In the genomic region with DNA sequence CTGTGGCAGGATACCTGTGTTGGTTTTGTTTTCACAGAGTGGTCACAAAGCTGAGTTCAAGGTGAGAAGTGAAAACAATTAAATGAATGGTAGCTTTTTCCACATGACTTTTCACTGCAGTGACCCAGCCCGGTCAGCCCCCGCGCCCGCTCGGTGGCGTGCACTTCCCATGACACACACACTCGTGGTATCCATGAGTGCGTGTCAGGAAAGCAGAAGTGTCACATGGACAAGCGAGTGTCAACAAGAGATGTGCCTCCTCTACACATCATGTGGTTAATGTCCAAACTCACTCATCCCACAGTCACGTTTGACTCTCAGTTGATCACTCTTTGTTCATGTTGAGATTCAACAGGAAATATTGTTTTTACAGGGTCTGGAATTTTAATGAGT, we compare ENCODE assay signal across 8 cellular contexts.
DNase-seq lines count a peak whose midpoint lies in the region; ATAC-seq, FAIRE-seq and TF ChIP-seq lines count a peak whose summit lies in the region.

No MANE protein-coding gene starts in this region.

- H2AFZ ChIP-seq in IMR-90 (replicated peaks; ENCODE audit: low read length, poor library complexity) (peak overlapping the region; percentile 9), H9 (ENCODE audit: low read length) (no peak overlapping the region)

- H3K9me3 Mint-ChIP-seq in H9: peaks cover 9 to 10% of the 10 kb centered on the region in 2 experiments; a peak in 3 of 5 replicates
- no peaks in the 10 kb centered on the region for H3K9me3 Mint-ChIP-seq in glutamatergic neuron (ENCODE audit: unreplicated experiment)

- FAIRE-seq in kidney (lab: Jason Lieb, UNC) (no peak), D721Med (lab: Jason Lieb, UNC) (no peak)

- H3K56ac ChIP-seq in IMR-90 (ENCODE audit: extremely low read depth, insufficient read depth, low read length) (no peak overlapping the region), H9 (ENCODE audit: insufficient read length, low read depth, low read length) (no peak overlapping the region)

- H2BK20ac ChIP-seq in IMR-90 (ENCODE audit: low read depth, low read length) (0 out of 2 replicates have a peak overlapping the region, but pooled peaks have one; percentile 16), H9 (ENCODE audit: low read depth, low read length, poor library complexity, severe bottlenecking) (no peak overlapping the region)

- peaks cover 3% of the 10 kb centered on the region; the same call in 1 of the 2 replicates for H3K4me1 ChIP-seq in IMR-90 (ENCODE audit: control insufficient read depth, insufficient read depth, low read length)
- peaks cover 7 to 9% of the 10 kb centered on the region in 2 donors for H3K4me1 ChIP-seq in kidney (ENCODE audit: control insufficient read depth in 1 of 2, insufficient read depth in 1 of 2, low read depth in 1 of 2, low read length in 2 of 2)
- H3K4me1 ChIP-seq in H9 (ENCODE audit: insufficient read depth, low read length): no peaks in the 10 kb centered on the region

- no peaks in the 10 kb centered on the region for H3K27me3 ChIP-seq in IMR-90 (ENCODE audit: control insufficient read depth, insufficient read depth, low read length)
- no peaks in the 10 kb centered on the region for H3K27me3 ChIP-seq in H9 (ENCODE audit: insufficient read depth, low read length)

- H2BK5ac ChIP-seq in IMR-90 (ENCODE audit: low read depth, low read length, poor library complexity, severe bottlenecking) (no peak overlapping the region), H9 (ENCODE audit: insufficient read length, low read length) (no peak overlapping the region)

- H4K20me1 ChIP-seq in IMR-90 (ENCODE audit: insufficient read depth, low read length): no peaks in the 10 kb centered on the region
- H4K20me1 ChIP-seq in H9 (ENCODE audit: control insufficient read depth, insufficient read depth, insufficient read length): no peaks in the 10 kb centered on the region

- H3K9me3 ChIP-seq in IMR-90 (ENCODE audit: control insufficient read depth, insufficient read depth, low read length) (no peaks in the 10 kb centered on the region), kidney (ENCODE audit: control insufficient read depth in 1 of 2, low read length in 2 of 2) (no peaks in the 10 kb centered on the region), H9 (ENCODE audit: control insufficient read depth, low read depth, low read length) (no peaks in the 10 kb centered on the region)

- H3K9ac ChIP-seq in IMR-90 (ENCODE audit: low read depth, low read length) (no peak overlapping the region), kidney (ENCODE audit: low read length in 2 of 2) (peak overlapping the region in 1 of 2 donors; percentile 2), H9 (ENCODE audit: extremely low read depth, insufficient read length, low read length) (no peak overlapping the region)

- H4K5ac ChIP-seq in IMR-90 (ENCODE audit: low read depth, low read length) (no peak overlapping the region), H9 (ENCODE audit: insufficient read length, low read depth, low read length) (no peak overlapping the region)

- H3K27ac Mint-ChIP-seq in H9 (peak overlapping the region in 1 of 3 experiments; percentile 41; a peak in 1 of 7 replicates), glutamatergic neuron (ENCODE audit: unreplicated experiment) (no peak overlapping the region)

- DNase-seq in IMR-90 (peak; percentile 40), kidney (peak; percentile 83), D721Med (ENCODE audit: insufficient read length, low spot score) (no peak), H9 (no peak), glutamatergic neuron (no peak)
- no peak for DNase-seq in central memory CD4-positive, alpha-beta T cell

- H3K14ac ChIP-seq in IMR-90 (replicated peaks; ENCODE audit: low read depth, low read length) (no peak overlapping the region), H9 (ENCODE audit: insufficient read depth, low read length) (no peak overlapping the region)

- WGBS in IMR-90 (ENCODE audit: extremely low coverage in 2 of 2, insufficient read length in 1 of 2), 2 experiments: no CpG with 5 or more reads among the region's 10 CpGs
- WGBS in H9 (ENCODE audit: extremely low coverage, insufficient read length, low lambda C conversion rate): no CpG with 5 or more reads among the region's 10 CpGs

- H3K36me3 ChIP-seq in IMR-90 (ENCODE audit: control insufficient read depth, insufficient read depth, low read length) (no peaks in the 10 kb centered on the region), kidney (ENCODE audit: control insufficient read depth in 1 of 2, insufficient read depth in 2 of 2, low read length in 2 of 2) (no peaks in the 10 kb centered on the region)

- CTCF ChIA-PET in IMR-90 (lab: Yijun Ruan, JAX): no interaction called here

- H3K18ac ChIP-seq in IMR-90 (ENCODE audit: low read depth, low read length): no peak overlapping the region
- no peak overlapping the region for H3K18ac ChIP-seq in H9 (ENCODE audit: insufficient read length, low read depth, low read length)

- no peaks in the 10 kb centered on the region for H3K79me1 ChIP-seq in IMR-90 (ENCODE audit: low read depth in 1 of 2, low read length in 2 of 2)
- H3K79me1 ChIP-seq in H9 (ENCODE audit: insufficient read depth, low read depth, low read length, poor library complexity, severe bottlenecking): no peaks in the 10 kb centered on the region

- in situ Hi-C loops in IMR-90 (cut with MboI; ENCODE audit: low sequenced_read_pairs): no loop called here

- dilution Hi-C loops in IMR-90 (cut with HindIII; ENCODE audit: low sequenced_read_pairs, unreplicated experiment): no loop called here

- H3K36me3 Mint-ChIP-seq in H9 (ENCODE audit: insufficient read depth in 1 of 3, low read depth in 3 of 3) (peaks cover 0 to 10% (median 3%) of the 10 kb centered on the region in 3 experiments; a peak in 4 of 7 replicates), glutamatergic neuron (ENCODE audit: unreplicated experiment) (no peaks in the 10 kb centered on the region)

- TF ChIP-seq CTCF in IMR-90 (conservative IDR thresholded peaks at IDR 0.05; ENCODE audit: low read depth, low read length) (no peak), kidney (IDR thresholded peaks at IDR 0.05; ENCODE audit: borderline replicate concordance, extremely low read depth, insufficient read depth) (no peak), D721Med (IDR thresholded peaks at IDR 0.05; ENCODE audit: insufficient read depth, missing control alignments) (no peak), H9 (conservative IDR thresholded peaks at IDR 0.05) (no peak), glutamatergic neuron (IDR thresholded peaks at IDR 0.05; ENCODE audit: partially characterized antibody, unreplicated experiment) (no peak)

- no peak overlapping the region for H3K4me2 ChIP-seq in IMR-90 (ENCODE audit: low read depth, low read length)
- H3K4me2 ChIP-seq in H9 (ENCODE audit: insufficient read depth, insufficient read length, low read length): no peak overlapping the region

- no peak for TF ChIP-seq RAD21 in IMR-90 (IDR thresholded peaks at IDR 0.05; ENCODE audit: low read length)

- H3K4me3 Mint-ChIP-seq in H9: no peak overlapping the region
- H3K4me3 Mint-ChIP-seq in glutamatergic neuron (ENCODE audit: unreplicated experiment): no peak overlapping the region

- no TSS peak for BruUV-seq in IMR-90 (replicated peaks; lab: Mats Ljungman, UMichigan)

- POLR2A ChIA-PET in IMR-90 (lab: Charles Lee; ENCODE audit: unreplicated experiment): no interaction called here

- H3K27me3 Mint-ChIP-seq in H9 (ENCODE audit: low read depth) (no peaks in the 10 kb centered on the region), glutamatergic neuron (ENCODE audit: unreplicated experiment) (no peaks in the 10 kb centered on the region)

- H2BK15ac ChIP-seq in IMR-90 (ENCODE audit: low read depth, low read length) (no peak overlapping the region), H9 (ENCODE audit: low read depth, low read length) (no peak overlapping the region)

- ATAC-seq in GM18505 (IDR thresholded peaks at IDR 0.05; ENCODE audit: unreplicated experiment) (peak; percentile 64), GM21528 (IDR thresholded peaks at IDR 0.05; ENCODE audit: low FRiP score, unreplicated experiment) (peak; percentile 52), IMR-90 (ENCODE audit: low read depth) (no peak)

- H2BK120ac ChIP-seq in IMR-90 (ENCODE audit: low read depth, low read length) (no peak overlapping the region), H9 (ENCODE audit: low read depth, low read length, poor library complexity, severe bottlenecking) (no peak overlapping the region)

- no peak overlapping the region for H4K91ac ChIP-seq in IMR-90 (ENCODE audit: insufficient read depth, low read depth, low read length)
- no peak overlapping the region for H4K91ac ChIP-seq in H9 (ENCODE audit: insufficient read length, low read depth, low read length)

- H3K27ac ChIP-seq in IMR-90 (ENCODE audit: insufficient read depth, low read length) (no peak overlapping the region), kidney (ENCODE audit: low read depth in 2 of 2, low read length in 2 of 2) (peak overlapping the region in 1 of 2 donors; percentile 3), H9 (ENCODE audit: insufficient read length, low read depth, low read length) (no peak overlapping the region)

- intact Hi-C loops in IMR-90 (cut with micrococcal nuclease): no loop called here
- intact Hi-C loops in kidney (cut with DNase I): no loop called here

- H3K4me1 Mint-ChIP-seq in H9 (peaks cover 6 to 28% of the 10 kb centered on the region in 2 experiments; a peak in 3 of 4 replicates), glutamatergic neuron (ENCODE audit: low read depth, unreplicated experiment) (no peaks in the 10 kb centered on the region)

- H3K23me2 ChIP-seq in H9 (ENCODE audit: insufficient read length, low read depth, low read length, poor library complexity, severe bottlenecking): no peaks in the 10 kb centered on the region

- no peak overlapping the region for H2BK12ac ChIP-seq in H9 (ENCODE audit: insufficient read length, low read depth, low read length)

- no peak overlapping the region for H3K4me3 ChIP-seq in IMR-90 (ENCODE audit: insufficient read depth, low read depth, low read length)
- H3K4me3 ChIP-seq in kidney (ENCODE audit: low read length in 2 of 2): no peak overlapping the region

- H3K23ac ChIP-seq in IMR-90 (ENCODE audit: low read depth, low read length): no peak overlapping the region
- H3K23ac ChIP-seq in H9 (ENCODE audit: insufficient read length, low read depth, low read length): no peak overlapping the region

- H3T11ph ChIP-seq in H9 (ENCODE audit: low read length): no peak overlapping the region

- no peak overlapping the region; a peak in 1 of 4 replicates for H4K8ac ChIP-seq in IMR-90 (ENCODE audit: low read depth in 2 of 2, low read length in 2 of 2)
- H4K8ac ChIP-seq in H9 (replicated peaks; ENCODE audit: insufficient read length, low read depth, low read length): no peak overlapping the region

- no peak overlapping the region for H2AK9ac ChIP-seq in IMR-90 (replicated peaks; ENCODE audit: low read depth, low read length, poor library complexity)

- 0 out of 2 replicates have a peak, but pooled peaks cover 2% of the 10 kb centered on the region for H3K9me1 ChIP-seq in IMR-90 (ENCODE audit: insufficient read depth, low read length)

- H2AK5ac ChIP-seq in IMR-90 (ENCODE audit: low read depth, low read length) (peak overlapping the region; percentile 35; the same call in 1 of the 2 replicates), H9 (ENCODE audit: insufficient read length, low read length) (no peak overlapping the region)

- no peak for TF ChIP-seq POLR2A in GM18505 (IDR thresholded peaks at IDR 0.05; ENCODE audit: borderline replicate concordance, extremely low read depth, insufficient read depth, insufficient read length)
- TF ChIP-seq POLR2A in IMR-90 (IDR thresholded peaks at IDR 0.05; ENCODE audit: low read depth, low read length): no peak

- H3K4ac ChIP-seq in IMR-90 (ENCODE audit: low read depth, low read length) (0 out of 2 replicates have a peak overlapping the region, but pooled peaks have one; percentile 32), H9 (ENCODE audit: low read depth, low read length) (no peak overlapping the region)

- H3K79me2 ChIP-seq in H9 (ENCODE audit: insufficient read depth, low read length): no peaks in the 10 kb centered on the region

Comparison
In these comparisons a context has a peak if more than half of its experiments do, and no peak if none do; other contexts are left out.
1. DNase-seq: peak in IMR-90 (single experiment) and kidney (single experiment); none in D721Med (single experiment), central memory CD4-positive, alpha-beta T cell (single experiment), H9 (single experiment) and glutamatergic neuron (single experiment).